In genomic region chr16:57745768-57746167, GRCh38 we compare ENCODE assay signal across 24 cellular contexts. TPM values are rescaled to one million over a fixed set of nuclear protein-coding genes. Genes with fewer than 3 reads are reported as not detected.
"Had no signal": no experiment of that assay in that cellular context is flagged by ENCODE, and none has a peak within 500 bp of the region (broad histone marks: within the 10 kb centered on the region; RNA-seq: fewer than 3 reads in every experiment).

No MANE protein-coding gene starts in this region.

- H3K27me3 ChIP-seq: colonic mucosa, heart left ventricle, neutrophil, spleen, stomach, transverse colon had no signal

- H3K4me1 ChIP-seq: colonic mucosa, spleen, stomach, transverse colon had no signal

- H3K27ac ChIP-seq: colonic mucosa, heart left ventricle, neutrophil, spleen, stomach, thoracic aorta, transverse colon had no signal

- DNase-seq: colonic mucosa; dermis blood vessel endothelial cell; endodermal cell; foreskin melanocyte; heart left ventricle; hypothalamus; kidney glomerular epithelial cell; mammary epithelial cell; mucosa of descending colon; naive thymus-derived CD8-positive, alpha-beta T cell; spleen; stimulated activated CD4-positive, alpha-beta T cell treated with anti-CD3 and anti-CD28 coated beads, Interleukin-15, amount 100 ng/mL, for 24 hours; stimulated activated CD4-positive, alpha-beta T cell treated with anti-CD3 and anti-CD28 coated beads, Interleukin-1b, Interleukin-23, amount 100 ng/mL, for 48 hours; stimulated activated CD4-positive, alpha-beta T cell treated with anti-CD3 and anti-CD28 coated beads, Interleukin-4, amount 100 ng/mL, for 24 hours; stimulated activated naive B cell treated with anti-CD40 and anti-IgM and Interleukin-4, amounts not matched to agents 10 μg/mL and 1 μg/mL and 100 μg/mL, for 72 hours; stomach; substantia nigra; transverse colon had no signal

- H3K4me3 Mint-ChIP-seq: endodermal cell; naive thymus-derived CD8-positive, alpha-beta T cell; stimulated activated naive B cell treated with anti-CD40 and anti-IgM and Interleukin-4, amounts not matched to agents 10 μg/mL and 1 μg/mL and 100 μg/mL, for 72 hours had no signal

- H3K9me3 ChIP-seq: colonic mucosa, heart left ventricle, mucosa of descending colon, neutrophil, spleen, stomach, thoracic aorta, transverse colon had no signal

- H3K9me3 Mint-ChIP-seq: endodermal cell; naive thymus-derived CD8-positive, alpha-beta T cell; stimulated activated naive B cell treated with anti-CD40 and anti-IgM and Interleukin-4, amounts not matched to agents 10 μg/mL and 1 μg/mL and 100 μg/mL, for 72 hours had no signal

- H3K4me1 Mint-ChIP-seq: stimulated activated naive B cell treated with anti-CD40 and anti-IgM and Interleukin-4, amounts not matched to agents 10 μg/mL and 1 μg/mL and 100 μg/mL, for 72 hours had no signal

- H3K27me3 Mint-ChIP-seq: naive thymus-derived CD8-positive, alpha-beta T cell; stimulated activated naive B cell treated with anti-CD40 and anti-IgM and Interleukin-4, amounts not matched to agents 10 μg/mL and 1 μg/mL and 100 μg/mL, for 72 hours had no signal

- H3K27ac Mint-ChIP-seq: endodermal cell; naive thymus-derived CD8-positive, alpha-beta T cell; stimulated activated naive B cell treated with anti-CD40 and anti-IgM and Interleukin-4, amounts not matched to agents 10 μg/mL and 1 μg/mL and 100 μg/mL, for 72 hours had no signal

- H3K4me3 ChIP-seq: colonic mucosa, heart left ventricle, mucosa of descending colon, spleen, stomach, thoracic aorta, transverse colon had no signal

- H3K36me3 ChIP-seq: colonic mucosa, transverse colon had no signal

RNA-seq across cellular contexts. Expression of gene DRC7, which starts 51.2 kb away (rescaled TPM):
- total RNA-seq: colonic mucosa; dermis blood vessel endothelial cell; lower leg skin; mammary epithelial cell; mucosa of descending colon; naive thymus-derived CD8-positive, alpha-beta T cell; osteocyte; sciatic nerve; skeletal muscle tissue; stomach; thoracic aorta; transverse colon had no signal
